ENCODE assay signal across 20 cellular contexts in genomic region chr10:1527951-1528350, GRCh38.
"Had no signal": no experiment of that assay in that cellular context is flagged by ENCODE, and none has a peak within 500 bp of the region (broad histone marks: within the 10 kb centered on the region; RNA-seq: fewer than 3 reads in every experiment).

No MANE protein-coding gene starts in this region.

- H3K36me3 ChIP-seq: neural progenitor cell, ovary, right lobe of liver, stomach, thyroid gland had no signal

- H3K4me3 ChIP-seq: dorsolateral prefrontal cortex, lung, neural progenitor cell, ovary, right lobe of liver, stomach, thyroid gland had no signal

- H3K4me1 ChIP-seq: right lobe of liver, stomach, thyroid gland had no signal

- H3K27ac ChIP-seq: dorsolateral prefrontal cortex, neural progenitor cell, ovary, right lobe of liver, stomach, thyroid gland had no signal

- DNase-seq: effector CD4-positive, alpha-beta T cell; midbrain; naive thymus-derived CD4-positive, alpha-beta T cell; nucleus accumbens; ovary; posterior cingulate gyrus; retina; right lobe of liver; stimulated activated CD4-positive, alpha-beta T cell treated with anti-CD3 and anti-CD28 coated beads, Interleukin-2, amount 100 ng/mL, for 24 hours; stimulated activated CD4-positive, alpha-beta T cell treated with anti-CD3 and anti-CD28 coated beads, Interleukin-4, amount 100 ng/mL, for 24 hours; stimulated activated naive CD4-positive, alpha-beta T cell treated with Interleukin-2 at 50 U/mL for 16 hours; thyroid gland; trophoblast cell had no signal

- FAIRE-seq: colon, frontal cortex, keratinocyte had no signal

- H2AFZ ChIP-seq: neural progenitor cell had no signal

- H3K9me3 ChIP-seq: ovary, right lobe of liver, stomach, thyroid gland had no signal

- H3K9ac ChIP-seq: neural progenitor cell had no signal

- H3K27me3 ChIP-seq: neural progenitor cell, ovary, right lobe of liver, thyroid gland had no signal

- H3K4me2 ChIP-seq: neural progenitor cell had no signal
